In the genomic region with DNA sequence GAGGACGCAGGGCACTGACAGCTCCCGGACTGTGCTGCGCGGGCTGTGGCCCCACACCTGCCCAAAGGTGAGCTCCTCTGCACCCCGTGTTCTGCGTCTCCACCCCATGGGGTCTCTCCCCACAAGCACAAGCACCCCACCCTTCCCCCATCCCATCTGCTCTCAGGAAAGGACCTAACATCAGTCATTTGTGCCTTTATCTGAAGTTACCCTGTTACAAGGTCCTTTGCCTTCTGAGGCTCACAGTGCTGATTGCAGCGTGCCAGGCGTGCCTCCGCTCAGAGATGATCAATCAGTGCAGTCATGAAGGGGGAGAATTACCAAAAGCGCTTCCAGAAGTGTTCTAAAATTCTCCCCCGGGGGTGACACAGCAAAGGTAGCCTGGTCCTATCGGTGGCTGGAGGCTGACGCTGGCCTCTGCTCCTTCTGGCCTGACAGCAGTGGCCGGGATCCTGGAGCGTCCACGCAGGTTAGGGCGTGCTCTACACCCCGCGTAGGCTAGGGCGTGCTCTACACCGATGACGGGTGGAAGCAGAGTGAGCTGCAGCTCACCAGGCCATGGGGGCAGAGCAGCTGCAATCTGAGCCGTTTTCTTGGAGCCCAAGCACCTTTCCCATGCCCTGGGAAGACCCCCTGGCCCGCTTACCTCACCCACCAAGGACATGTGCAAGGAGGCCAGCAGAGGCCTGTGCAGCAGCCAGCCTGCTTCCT, we compare ENCODE assay signal across 18 cellular contexts.
DNase-seq lines count a peak whose midpoint lies in the region; ATAC-seq and TF ChIP-seq lines count a peak whose summit lies in the region.
"Had no signal": no experiment of that assay in that cellular context is flagged by ENCODE, and none has a peak within 500 bp of the region (broad histone marks: within the 10 kb centered on the region; RNA-seq: fewer than 3 reads in every experiment).

No MANE protein-coding gene starts in this region.

- H3K9me3 ChIP-seq in CD8-positive, alpha-beta memory T cell (ENCODE audit: low read length): no peaks in the 10 kb centered on the region
- H3K9me3 ChIP-seq: upper lobe of left lung had no signal

- H3K27me3 ChIP-seq in CD8-positive, alpha-beta memory T cell (ENCODE audit: insufficient read depth, low read length, poor library complexity, severe bottlenecking): no peaks in the 10 kb centered on the region
- H3K27me3 ChIP-seq: upper lobe of left lung had no signal

- peaks cover 25 to 38% (median 34%) of the 10 kb centered on the region in 3 donors for H3K4me1 Mint-ChIP-seq in CD8-positive, alpha-beta memory T cell
- peaks cover 21 to 24% of the 10 kb centered on the region in 2 donors for H3K4me1 Mint-ChIP-seq in natural killer cell

- H3K27me3 Mint-ChIP-seq in CD8-positive, alpha-beta memory T cell: no peaks in the 10 kb centered on the region
- H3K27me3 Mint-ChIP-seq in natural killer cell (ENCODE audit: low read depth in 2 of 2): peaks cover 11 to 17% of the 10 kb centered on the region in 2 donors

- POLR2A ChIA-PET in CD8-positive, alpha-beta memory T cell (lab: Charles Lee): interaction anchor here (0.5 kb wide), 1 partner anchor 81 kb away, joined by 4 read pairs; no protein-coding TSS in a partner anchor

- no peak for ATAC-seq in activated CD4-positive, CD25-positive, alpha-beta regulatory T cell treated with anti-CD3 and anti-CD28 coated beads, Interleukin-2, amount 50 U/mL, for 24 hours
- peak; percentile 9 to 55 for ATAC-seq in activated naive CD4-positive, alpha-beta T cell treated with anti-CD3 and anti-CD28 coated beads, Interleukin-2, amount 50 U/mL, for 72 hours
- ATAC-seq in natural killer cell: no peak
- no peak for ATAC-seq in HG03469 (IDR thresholded peaks at IDR 0.05; ENCODE audit: unreplicated experiment)

- intact Hi-C loops in natural killer cell (cut with micrococcal nuclease): no loop called here

- peak; percentile 30 for DNase-seq in activated CD4-positive, CD25-positive, alpha-beta regulatory T cell treated with anti-CD3 and anti-CD28 coated beads, Interleukin-2, amount 50 U/mL, for 72 hours
- DNase-seq in CD8-positive, alpha-beta memory T cell: peak in 1 of 5 donors; percentile 54
- peak; percentile 43 to 52 for DNase-seq in activated naive CD4-positive, alpha-beta T cell treated with anti-CD3 and anti-CD28 coated beads, Interleukin-2, amount 50 U/mL, for 72 hours (ENCODE audit: low spot score in 2 of 2)
- peak; percentile 10 for DNase-seq in natural killer cell
- DNase-seq in central memory CD4-positive, alpha-beta T cell: no peak
- DNase-seq in NCI-H226: no peak
- DNase-seq: caudate nucleus; effector CD4-positive, alpha-beta T cell; kidney; NCI-H187; NCI-H510A treated with DMSO at 0.1 percent for 48 hours; SIG-M5; stimulated activated CD4-positive, alpha-beta T cell treated with anti-CD3 and anti-CD28 coated beads, Interleukin-2, amount 100 ng/mL, for 48 hours had no signal

- CTCF ChIA-PET in CD8-positive, alpha-beta memory T cell (lab: Charles Lee): interaction anchor here (2.0 to 10.2 kb wide), 2 partner anchors 19 to 20 kb away, joined by 8 to 108 read pairs; no protein-coding TSS in a partner anchor

- H3K36me3 Mint-ChIP-seq in CD8-positive, alpha-beta memory T cell: no peaks in the 10 kb centered on the region
- H3K36me3 Mint-ChIP-seq in activated naive CD4-positive, alpha-beta T cell treated with anti-CD3 and anti-CD28 coated beads, Interleukin-2, amount 50 U/mL, for 72 hours: peaks cover 3 to 13% of the 10 kb centered on the region in 2 donors
- no peaks in the 10 kb centered on the region for H3K36me3 Mint-ChIP-seq in natural killer cell

- H3K27ac Mint-ChIP-seq in CD8-positive, alpha-beta memory T cell: no peak overlapping the region
- peak overlapping the region in 1 of 2 donors; percentile 85 for H3K27ac Mint-ChIP-seq in activated naive CD4-positive, alpha-beta T cell treated with anti-CD3 and anti-CD28 coated beads, Interleukin-2, amount 50 U/mL, for 72 hours
- no peak overlapping the region for H3K27ac Mint-ChIP-seq in natural killer cell

- H3K36me3 ChIP-seq in CD8-positive, alpha-beta memory T cell (ENCODE audit: insufficient read depth, low read length): no peaks in the 10 kb centered on the region
- H3K36me3 ChIP-seq: upper lobe of left lung had no signal

- H3K9me3 Mint-ChIP-seq in CD8-positive, alpha-beta memory T cell: peaks cover 0 to 6% (median 0%) of the 10 kb centered on the region in 5 donors
- H3K9me3 Mint-ChIP-seq in activated naive CD4-positive, alpha-beta T cell treated with anti-CD3 and anti-CD28 coated beads, Interleukin-2, amount 50 U/mL, for 72 hours: peaks cover 6 to 8% of the 10 kb centered on the region in 2 donors
- H3K9me3 Mint-ChIP-seq in natural killer cell: peaks cover 0 to 2% of the 10 kb centered on the region in 2 donors

- no peak overlapping the region for H3K27ac ChIP-seq in CD8-positive, alpha-beta memory T cell (ENCODE audit: low read depth, low read length)
- H3K27ac ChIP-seq: 22Rv1, C4-2B had no signal

- no peak overlapping the region for H3K4me3 Mint-ChIP-seq in CD8-positive, alpha-beta memory T cell
- no peak overlapping the region for H3K4me3 Mint-ChIP-seq in natural killer cell

- TF ChIP-seq CTCF in natural killer cell (IDR thresholded peaks at IDR 0.05): no peak

- H3K4me3 ChIP-seq in CD8-positive, alpha-beta memory T cell (ENCODE audit: low read length): peak overlapping the region; percentile 40
- H3K4me3 ChIP-seq: upper lobe of left lung had no signal

- H3K4me1 ChIP-seq in CD8-positive, alpha-beta memory T cell (ENCODE audit: insufficient read depth, low read length): peaks cover 68% of the 10 kb centered on the region

Comparison
In these comparisons a context has a peak if more than half of its experiments do, and no peak if none do; other contexts are left out.
1. DNase-seq: peak in activated CD4-positive, CD25-positive, alpha-beta regulatory T cell treated with anti-CD3 and anti-CD28 coated beads, Interleukin-2, amount 50 U/mL, for 72 hours (single experiment), activated naive CD4-positive, alpha-beta T cell treated with anti-CD3 and anti-CD28 coated beads, Interleukin-2, amount 50 U/mL, for 72 hours (2 of 2) and natural killer cell (single experiment); none in central memory CD4-positive, alpha-beta T cell (single experiment) and NCI-H226 (single experiment).
2. ATAC-seq: peak in activated naive CD4-positive, alpha-beta T cell treated with anti-CD3 and anti-CD28 coated beads, Interleukin-2, amount 50 U/mL, for 72 hours (2 of 2); none in activated CD4-positive, CD25-positive, alpha-beta regulatory T cell treated with anti-CD3 and anti-CD28 coated beads, Interleukin-2, amount 50 U/mL, for 24 hours (0 of 2), natural killer cell (0 of 3) and HG03469 (single experiment).